ENCODE assay signal across 12 cellular contexts in genomic region chr1:27577504-27578188, GRCh38. TPM values are rescaled to one million over a fixed set of nuclear protein-coding genes. Genes with fewer than 3 reads are reported as not detected.
DNase-seq lines count a peak whose midpoint lies in the region; ATAC-seq and TF ChIP-seq lines count a peak whose summit lies in the region.
"Had no signal": no experiment of that assay in that cellular context is flagged by ENCODE, and none has a peak within 500 bp of the region (broad histone marks: within the 10 kb centered on the region; RNA-seq: fewer than 3 reads in every experiment).

No MANE protein-coding gene starts in this region.

- peak overlapping the region; percentile 92 for H3K4me2 ChIP-seq in BLaER1

- peak overlapping the region; percentile 70; the same call in 1 of the 2 replicates for H3K9ac ChIP-seq in BLaER1

- POLR2A ChIA-PET in RWPE1 (lab: Yijun Ruan, JAX; ENCODE audit: low non-redundant PET): no interaction called here

- CTCF ChIA-PET in RWPE1 (lab: Yijun Ruan, JAX): interaction anchor here (0.9 to 1.6 kb wide), 4 partner anchors 9 to 24 kb away, joined by 3 to 6 read pairs (median 5); no protein-coding TSS in a partner anchor

- DNase-seq in RWPE1 (ENCODE audit: low spot score) (no peak), cardiac muscle cell (ENCODE audit: low read depth in 1 of 2, low spot score in 1 of 2) (no peak), retina (peak; percentile 42), occipital lobe (lab: John Stamatoyannopoulos, UW) (no peak)
- DNase-seq: activated CD4-positive, alpha-beta T cell treated with anti-CD3 and anti-CD28 coated beads, Interleukin-2, amount 50 U/mL, for 48 hours; colonic mucosa; stimulated activated CD8-positive, alpha-beta memory T cell treated with anti-CD3 and anti-CD28 coated beads, Interleukin-4, amount 100 ng/mL, for 48 hours had no signal

- H3K27me3 ChIP-seq in BLaER1 (no peaks in the 10 kb centered on the region), cardiac muscle cell (no peaks in the 10 kb centered on the region)
- H3K27me3 ChIP-seq: colonic mucosa had no signal

- ATAC-seq in GM18498 (IDR thresholded peaks at IDR 0.05; ENCODE audit: unreplicated experiment) (no peak), GM19324 (IDR thresholded peaks at IDR 0.05; ENCODE audit: low FRiP score, unreplicated experiment) (no peak), HG02973 (IDR thresholded peaks at IDR 0.05; ENCODE audit: unreplicated experiment) (no peak)

- H3K36me3 ChIP-seq in BLaER1 (peaks cover 14% of the 10 kb centered on the region), cardiac muscle cell (no peaks in the 10 kb centered on the region)
- H3K36me3 ChIP-seq: colonic mucosa had no signal

- H3K4me3 ChIP-seq in BLaER1 (peak overlapping the region; percentile 66), cardiac muscle cell (no peak overlapping the region)
- H3K4me3 ChIP-seq: colonic mucosa had no signal

- H3K4me1 ChIP-seq in BLaER1 (peaks cover 93% of the 10 kb centered on the region), cardiac muscle cell (ENCODE audit: low read depth) (peaks cover 55% of the 10 kb centered on the region)

- peak overlapping the region; percentile 84 for H3K27ac ChIP-seq in BLaER1
- peak overlapping the region; percentile 98 for H3K27ac ChIP-seq in RWPE1
- H3K27ac ChIP-seq in cardiac muscle cell: peak overlapping the region; percentile 95
- H3K27ac ChIP-seq: colonic mucosa had no signal

- H3K9me3 ChIP-seq in BLaER1: no peaks in the 10 kb centered on the region
- no peaks in the 10 kb centered on the region for H3K9me3 ChIP-seq in cardiac muscle cell (ENCODE audit: low read depth)
- H3K9me3 ChIP-seq: colonic mucosa had no signal

- no peak for TF ChIP-seq CTCF in RWPE1 (conservative IDR thresholded peaks at IDR 0.05; ENCODE audit: low read depth)
- TF ChIP-seq CTCF in cardiac muscle cell (IDR thresholded peaks at IDR 0.05; ENCODE audit: low read depth, low read length): no peak

- H4K20me1 ChIP-seq in BLaER1: peaks cover 99% of the 10 kb centered on the region

RNA-seq across cellular contexts. Expression of gene AHDC1, which starts 26.3 kb away (rescaled TPM):
- 31.0 and 58.1 TPM in 2 replicates for total RNA-seq in cardiac muscle cell
- polyA plus RNA-seq in cardiac muscle cell: 16.3 and 21.1 TPM in 2 replicates
- total RNA-seq in occipital lobe: 11.9 TPM

RNA-seq across cellular contexts. Expression of gene FGR, which starts 57.3 kb away (rescaled TPM):
- not detected in 2 replicates for total RNA-seq in cardiac muscle cell
- polyA plus RNA-seq in cardiac muscle cell: 0.14 and 0.18 TPM in 2 replicates
- 0.78 TPM for total RNA-seq in occipital lobe
- total RNA-seq: NCI-H460 had no signal
